8 cellular contexts compared by ENCODE assay signal in the genomic region with DNA sequence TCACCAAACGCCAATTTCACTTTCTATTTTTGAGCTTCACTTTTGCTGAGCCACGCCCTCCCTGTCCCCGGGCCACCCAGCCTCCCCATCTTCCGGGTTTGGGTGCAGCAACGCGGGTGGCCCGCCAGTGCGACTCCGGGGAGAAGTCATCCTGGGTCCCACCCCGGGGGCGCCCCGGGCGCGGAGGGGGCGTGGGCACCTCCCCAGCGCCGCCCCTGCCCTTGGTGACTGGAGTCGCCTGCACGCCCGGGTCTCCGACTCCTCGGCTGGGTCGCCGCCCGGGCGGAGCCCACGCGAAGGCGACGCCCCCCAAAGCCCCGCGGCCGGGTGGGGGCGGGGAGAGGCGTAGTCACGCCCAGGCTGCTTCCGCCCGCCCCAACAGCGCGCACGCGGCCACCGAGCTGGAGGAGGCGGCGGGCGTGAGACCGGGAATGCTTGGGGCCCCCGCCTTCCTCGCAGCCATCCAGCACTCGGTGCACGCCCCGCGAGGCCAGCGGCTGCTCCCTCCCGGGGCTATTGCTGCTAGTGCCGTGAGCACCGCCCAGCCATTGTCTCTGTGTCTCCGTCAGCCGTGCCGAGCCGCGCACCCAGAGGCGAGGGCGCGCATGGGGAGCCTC.
DNase-seq lines count a peak whose midpoint lies in the region; ATAC-seq and TF ChIP-seq lines count a peak whose summit lies in the region.

No MANE protein-coding gene starts in this region.

- DNase-seq in ELR (ENCODE audit: low read depth), result peak; percentile 74
- peak; percentile 80 for DNase-seq in activated B cell treated with CpG ODN at 0.5 μM for 24 hours
- peak; percentile 69 for DNase-seq in fibroblast of villous mesenchyme (ENCODE audit: low read depth)
- peak; percentile 88 for DNase-seq in stimulated activated CD4-positive, alpha-beta T cell treated with anti-CD3 and anti-CD28 coated beads, Interleukin-1b, Interleukin-23, amount 100 ng/mL, for 48 hours
- no peak for DNase-seq in Calu3
- no peak for DNase-seq in AG08396 (ENCODE audit: low spot score)

- TF ChIP-seq CTCF in activated B cell treated with CpG ODN at 0.5 μM for 24 hours (IDR thresholded peaks at IDR 0.05) (no peak), fibroblast of villous mesenchyme (IDR thresholded peaks at IDR 0.05; ENCODE audit: insufficient read depth, low read depth, low read length) (no peak), Calu3 (IDR thresholded peaks at IDR 0.05; ENCODE audit: unreplicated experiment) (no peak)

- H3K36me3 Mint-ChIP-seq in activated B cell treated with CpG ODN at 0.5 μM for 24 hours (ENCODE audit: low read depth) (peaks cover 2% of the 10 kb centered on the region), Calu3 (ENCODE audit: insufficient read depth, unreplicated experiment) (no peaks in the 10 kb centered on the region)

- intact Hi-C loops in activated B cell treated with CpG ODN at 0.5 μM for 24 hours (cut with micrococcal nuclease), result loop anchor here (1.0 to 5.0 kb wide), 7 partner anchors 10 to 1263 kb away; no protein-coding TSS in a partner anchor
- intact Hi-C loops in Calu3 (cut with micrococcal nuclease; ENCODE audit: unreplicated experiment), result no loop called here

- POLR2A ChIA-PET in activated B cell treated with CpG ODN at 0.5 μM for 24 hours (lab: Charles Lee), result interaction anchor here (1.0 to 1.4 kb wide), 4 partner anchors 17 to 457 kb away, joined by 3 to 6 read pairs (median 4); no protein-coding TSS in a partner anchor

- H3K27ac Mint-ChIP-seq in activated B cell treated with CpG ODN at 0.5 μM for 24 hours (peak overlapping the region; percentile 93), Calu3 (ENCODE audit: unreplicated experiment) (no peak overlapping the region)

- BruUV-seq in Calu3 (replicated peaks; lab: Mats Ljungman, UMichigan), result no TSS peak

- ATAC-seq in HG03196 (IDR thresholded peaks at IDR 0.05; ENCODE audit: unreplicated experiment) (peak; percentile 83), activated B cell treated with CpG ODN at 0.5 μM for 24 hours (ENCODE audit: low read depth) (peak; percentile 88), HG03108 (IDR thresholded peaks at IDR 0.05; ENCODE audit: unreplicated experiment) (no peak)

- H3K4me3 ChIP-seq in fibroblast of villous mesenchyme (ENCODE audit: low read depth, low read length), result peak overlapping the region; percentile 64

- CTCF ChIA-PET in activated B cell treated with CpG ODN at 0.5 μM for 24 hours (lab: Charles Lee), result interaction anchor here (0.6 to 1.7 kb wide), 3 partner anchors 8 to 54 kb away, joined by 3 to 6 read pairs (median 5); no protein-coding TSS in a partner anchor
- CTCF ChIA-PET in Calu3 (lab: Charles Lee), result no interaction called here

- H3K9me3 Mint-ChIP-seq in activated B cell treated with CpG ODN at 0.5 μM for 24 hours, result no peaks in the 10 kb centered on the region
- no peaks in the 10 kb centered on the region for H3K9me3 Mint-ChIP-seq in Calu3 (ENCODE audit: low read depth, unreplicated experiment)

- H3K4me1 Mint-ChIP-seq in activated B cell treated with CpG ODN at 0.5 μM for 24 hours (peaks cover 38% of the 10 kb centered on the region), Calu3 (ENCODE audit: low read depth, unreplicated experiment) (no peaks in the 10 kb centered on the region)

- H3K27me3 Mint-ChIP-seq in activated B cell treated with CpG ODN at 0.5 μM for 24 hours, result no peaks in the 10 kb centered on the region
- no peaks in the 10 kb centered on the region for H3K27me3 Mint-ChIP-seq in Calu3 (ENCODE audit: unreplicated experiment)

- peak overlapping the region; percentile 94 for H3K4me3 Mint-ChIP-seq in activated B cell treated with CpG ODN at 0.5 μM for 24 hours
- no peak overlapping the region for H3K4me3 Mint-ChIP-seq in Calu3 (ENCODE audit: low read depth, unreplicated experiment)

Comparison
In these comparisons a context has a peak if more than half of its experiments do, and no peak if none do; other contexts are left out.
1. DNase-seq: peak in ELR (single experiment), activated B cell treated with CpG ODN at 0.5 μM for 24 hours (single experiment), fibroblast of villous mesenchyme (single experiment) and stimulated activated CD4-positive, alpha-beta T cell treated with anti-CD3 and anti-CD28 coated beads, Interleukin-1b, Interleukin-23, amount 100 ng/mL, for 48 hours (single experiment); none in Calu3 (single experiment) and AG08396 (single experiment).